ENCODE assay signal across 1 cellular context in genomic region chr2:28394997-28395333, GRCh38.
TF ChIP-seq lines count a peak whose summit lies in the region.

No MANE protein-coding gene starts in this region.

TF ChIP-seq in GM23338, 12 proteins besides CTCF, POLR2A, EP300 and RAD21 (continued from another document):
- no peak for TF ChIP-seq ZNF462 (CRISPR knock-in tag; IDR thresholded peaks at IDR 0.05)
- TF ChIP-seq, protein P1, sequence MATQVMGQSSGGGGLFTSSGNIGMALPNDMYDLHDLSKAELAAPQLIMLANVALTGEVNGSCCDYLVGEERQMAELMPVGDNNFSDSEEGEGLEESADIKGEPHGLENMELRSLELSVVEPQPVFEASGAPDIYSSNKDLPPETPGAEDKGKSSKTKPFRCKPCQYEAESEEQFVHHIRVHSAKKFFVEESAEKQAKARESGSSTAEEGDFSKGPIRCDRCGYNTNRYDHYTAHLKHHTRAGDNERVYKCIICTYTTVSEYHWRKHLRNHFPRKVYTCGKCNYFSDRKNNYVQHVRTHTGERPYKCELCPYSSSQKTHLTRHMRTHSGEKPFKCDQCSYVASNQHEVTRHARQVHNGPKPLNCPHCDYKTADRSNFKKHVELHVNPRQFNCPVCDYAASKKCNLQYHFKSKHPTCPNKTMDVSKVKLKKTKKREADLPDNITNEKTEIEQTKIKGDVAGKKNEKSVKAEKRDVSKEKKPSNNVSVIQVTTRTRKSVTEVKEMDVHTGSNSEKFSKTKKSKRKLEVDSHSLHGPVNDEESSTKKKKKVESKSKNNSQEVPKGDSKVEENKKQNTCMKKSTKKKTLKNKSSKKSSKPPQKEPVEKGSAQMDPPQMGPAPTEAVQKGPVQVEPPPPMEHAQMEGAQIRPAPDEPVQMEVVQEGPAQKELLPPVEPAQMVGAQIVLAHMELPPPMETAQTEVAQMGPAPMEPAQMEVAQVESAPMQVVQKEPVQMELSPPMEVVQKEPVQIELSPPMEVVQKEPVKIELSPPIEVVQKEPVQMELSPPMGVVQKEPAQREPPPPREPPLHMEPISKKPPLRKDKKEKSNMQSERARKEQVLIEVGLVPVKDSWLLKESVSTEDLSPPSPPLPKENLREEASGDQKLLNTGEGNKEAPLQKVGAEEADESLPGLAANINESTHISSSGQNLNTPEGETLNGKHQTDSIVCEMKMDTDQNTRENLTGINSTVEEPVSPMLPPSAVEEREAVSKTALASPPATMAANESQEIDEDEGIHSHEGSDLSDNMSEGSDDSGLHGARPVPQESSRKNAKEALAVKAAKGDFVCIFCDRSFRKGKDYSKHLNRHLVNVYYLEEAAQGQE (IDR thresholded peaks at IDR 0.05; ENCODE audit: unreplicated experiment): no peak
- no peak for TF ChIP-seq CREB1 (CRISPR knock-in tag; IDR thresholded peaks at IDR 0.05; ENCODE audit: low read depth)
- TF ChIP-seq EZH2 (IDR thresholded peaks at IDR 0.05; ENCODE audit: low read depth, unreplicated experiment): no peak
- TF ChIP-seq POLR2AphosphoS5 (IDR thresholded peaks at IDR 0.05; ENCODE audit: low read depth): no peak
